Comparison of ENCODE assay signal across 1 cellular context in genomic region chr19:18608102-18608804, GRCh38.
TF ChIP-seq lines count a peak whose summit lies in the region.

No MANE protein-coding gene starts in this region.

TF ChIP-seq in H1, 55 proteins besides CTCF, POLR2A, EP300 and RAD21:
- TF ChIP-seq CBX8 (IDR thresholded peaks at IDR 0.05; ENCODE audit: borderline replicate concordance, low read depth, low read length) = no peak
- TF ChIP-seq TEAD4 (IDR thresholded peaks at IDR 0.05; ENCODE audit: low read depth, low read length) = no peak
- TF ChIP-seq NANOG (IDR thresholded peaks at IDR 0.05; ENCODE audit: insufficient read depth, low read depth, low read length, poor library complexity, severe bottlenecking) = no peak
- no peak for TF ChIP-seq CEBPB (IDR thresholded peaks at IDR 0.05; ENCODE audit: low read depth, low read length)
- no peak for TF ChIP-seq JUN (IDR thresholded peaks at IDR 0.05; ENCODE audit: low read depth, low read length)
- no peak for TF ChIP-seq MAFK (IDR thresholded peaks at IDR 0.05; ENCODE audit: low read depth, low read length)
- TF ChIP-seq HDAC2 (IDR thresholded peaks at IDR 0.05; ENCODE audit: borderline replicate concordance in 1 of 2, low read depth in 2 of 2, low read length in 2 of 2) = no peak
- no peak for TF ChIP-seq SIN3A (conservative IDR thresholded peaks at IDR 0.05 in 1 of 2, IDR thresholded peaks at IDR 0.05 in 1 of 2; ENCODE audit: low read depth in 1 of 2, low read length in 2 of 2)
- peak; percentile 77; the same call in 1 of the 2 replicates for TF ChIP-seq SUZ12 (IDR thresholded peaks at IDR 0.05; ENCODE audit: low read length)
- TF ChIP-seq SRF (IDR thresholded peaks at IDR 0.05; ENCODE audit: low read depth, low read length) = no peak
- TF ChIP-seq GTF2F1 (IDR thresholded peaks at IDR 0.05; ENCODE audit: borderline replicate concordance, low read depth, low read length) = no peak
- no peak for TF ChIP-seq BACH1 (IDR thresholded peaks at IDR 0.05; ENCODE audit: low read length)
- TF ChIP-seq TCF12 (IDR thresholded peaks at IDR 0.05; ENCODE audit: low read depth, low read length) = no peak
- TF ChIP-seq ZNF274 (IDR thresholded peaks at IDR 0.05; ENCODE audit: borderline replicate concordance, extremely low read depth, low read length) = no peak
- no peak for TF ChIP-seq HDAC6 (IDR thresholded peaks at IDR 0.05; ENCODE audit: low read depth, low read length)
- TF ChIP-seq E2F6 (IDR thresholded peaks at IDR 0.05) = no peak
- TF ChIP-seq CHD1 (IDR thresholded peaks at IDR 0.05; ENCODE audit: low read depth, low read length) = no peak
- TF ChIP-seq RNF2 (IDR thresholded peaks at IDR 0.05; ENCODE audit: borderline replicate concordance, low read depth, low read length, missing control alignments, poor library complexity, severe bottlenecking) = peak; percentile 2
- no peak for TF ChIP-seq ASH2L (IDR thresholded peaks at IDR 0.05; ENCODE audit: low read length)
- TF ChIP-seq EZH2 (IDR thresholded peaks at IDR 0.05; ENCODE audit: low read depth, low read length, severe bottlenecking) = peak; percentile 81
- no peak for TF ChIP-seq MAX (IDR thresholded peaks at IDR 0.05)
- no peak for TF ChIP-seq BCL11A (IDR thresholded peaks at IDR 0.05; ENCODE audit: low read depth in 2 of 2, low read length in 2 of 2)
- TF ChIP-seq EGR1 (IDR thresholded peaks at IDR 0.05; ENCODE audit: borderline replicate concordance, low read depth, low read length) = no peak
